8 cellular contexts compared by ENCODE assay signal in genomic region chr16:23504453-23505179, GRCh38. TPM values are rescaled to one million over a fixed set of nuclear protein-coding genes. Genes with fewer than 3 reads are reported as not detected.
A peak's percentile ranks its signal among the peaks of the same experiment; 100 is the strongest.
DNase-seq lines count a peak whose midpoint lies in the region; ATAC-seq and TF ChIP-seq lines count a peak whose summit lies in the region.

No MANE protein-coding gene starts in this region.

- CTCF ChIA-PET in activated CD4-positive, alpha-beta T cell treated with anti-CD3 and anti-CD28 coated beads for 36 hours (lab: Charles Lee), result interaction anchor here (1.4 to 1.5 kb wide), 2 partner anchors 32 to 92 kb away, joined by 3 to 5 read pairs; no protein-coding TSS in a partner anchor

- intact Hi-C loops in activated CD4-positive, alpha-beta T cell treated with anti-CD3 and anti-CD28 coated beads for 36 hours (cut with DNase I, micrococcal nuclease), result loop anchor here (1.0 to 2.0 kb wide), 7 partner anchors 52 to 365 kb away; partner anchors contain the start of genes EARS2 (in 2 of the 2), UBFD1 (in 2 of the 2), NDUFAB1 (in 1 of the 2) and PLK1 (in 1 of the 2)

- peak overlapping the region; percentile 26 for H3K4me3 Mint-ChIP-seq in activated CD4-positive, alpha-beta T cell treated with anti-CD3 and anti-CD28 coated beads for 36 hours
- H3K4me3 Mint-ChIP-seq in chondrocyte (ENCODE audit: unreplicated experiment), result peak overlapping the region; percentile 22

- peaks cover 77% of the 10 kb centered on the region for H3K4me1 Mint-ChIP-seq in activated CD4-positive, alpha-beta T cell treated with anti-CD3 and anti-CD28 coated beads for 36 hours
- H3K4me1 Mint-ChIP-seq in chondrocyte (ENCODE audit: low read depth), result peaks cover 50% of the 10 kb centered on the region

- ATAC-seq in GM21619 (IDR thresholded peaks at IDR 0.05; ENCODE audit: unreplicated experiment), result peak; percentile 69
- ATAC-seq in activated CD4-positive, alpha-beta T cell treated with anti-CD3 and anti-CD28 coated beads for 36 hours, result peak; percentile 94

- H3K36me3 Mint-ChIP-seq in activated CD4-positive, alpha-beta T cell treated with anti-CD3 and anti-CD28 coated beads for 36 hours (ENCODE audit: low read depth), result peaks cover 30% of the 10 kb centered on the region
- no peaks in the 10 kb centered on the region for H3K36me3 Mint-ChIP-seq in chondrocyte (ENCODE audit: low read depth)

- TF ChIP-seq CTCF in chondrocyte (IDR thresholded peaks at IDR 0.05), result peak; percentile 54

- DNase-seq in DMS79 (lab: John Stamatoyannopoulos, UW) (peak; percentile 6), LHCN-M2 (ENCODE audit: low read depth) (peak; percentile 99), chondrocyte (ENCODE audit: low spot score) (no peak), midbrain (lab: John Stamatoyannopoulos, UW) (peak; percentile 20), HuH-7.5 (ENCODE audit: low spot score) (no peak)
- peak; percentile 92 for DNase-seq in activated CD4-positive, alpha-beta T cell treated with anti-CD3 and anti-CD28 coated beads for 36 hours
- peak; percentile 87 for DNase-seq in stimulated activated CD8-positive, alpha-beta memory T cell treated with anti-CD3 and anti-CD28 coated beads, Interleukin-4, amount 100 ng/mL, for 48 hours

- H3K27ac Mint-ChIP-seq in activated CD4-positive, alpha-beta T cell treated with anti-CD3 and anti-CD28 coated beads for 36 hours, result peak overlapping the region; percentile 83
- peak overlapping the region; percentile 97 for H3K27ac Mint-ChIP-seq in chondrocyte (ENCODE audit: unreplicated experiment)

- POLR2A ChIA-PET in activated CD4-positive, alpha-beta T cell treated with anti-CD3 and anti-CD28 coated beads for 36 hours (lab: Charles Lee), result interaction anchor here (0.7 to 1.3 kb wide), 3 partner anchors 22 to 52 kb away, joined by 3 to 5 read pairs (median 5); partner anchors contain the start of genes EARS2 and UBFD1

- H3K27me3 Mint-ChIP-seq in activated CD4-positive, alpha-beta T cell treated with anti-CD3 and anti-CD28 coated beads for 36 hours, result no peaks in the 10 kb centered on the region
- H3K27me3 Mint-ChIP-seq in chondrocyte (ENCODE audit: low read depth), result no peaks in the 10 kb centered on the region

- no peaks in the 10 kb centered on the region for H3K9me3 Mint-ChIP-seq in activated CD4-positive, alpha-beta T cell treated with anti-CD3 and anti-CD28 coated beads for 36 hours (ENCODE audit: low read depth)
- no peaks in the 10 kb centered on the region for H3K9me3 Mint-ChIP-seq in chondrocyte (ENCODE audit: low read depth)

RNA-seq across cellular contexts. Expression of gene GGA2, which starts 5.7 kb away (rescaled TPM):
- 32.1 and 34.2 TPM in 2 replicates for total RNA-seq in LHCN-M2 (2014; rRNA removed)
- polyA plus RNA-seq in LHCN-M2 (2012), result 25.0 TPM
- total RNA-seq in activated CD4-positive, alpha-beta T cell treated with anti-CD3 and anti-CD28 coated beads for 36 hours, result 100 to 1,000 TPM in 1 of 2 experiments, 10 to 100 TPM in 1; 86.7 to 114 TPM
- 37.2 to 43.0 TPM (median 40.4 TPM) in 3 replicates for total RNA-seq in chondrocyte

RNA-seq across cellular contexts. Expression of gene COG7, which starts 51.6 kb away (rescaled TPM):
- total RNA-seq in LHCN-M2 (2014; rRNA removed), result 12.2 and 12.5 TPM in 2 replicates
- 10.0 TPM for polyA plus RNA-seq in LHCN-M2 (2012)
- total RNA-seq in activated CD4-positive, alpha-beta T cell treated with anti-CD3 and anti-CD28 coated beads for 36 hours, result 10 to 100 TPM; 18.1 to 19.9 TPM
- 17.7 to 27.5 TPM (median 19.6 TPM) in 3 replicates for total RNA-seq in chondrocyte

RNA-seq across cellular contexts. Expression of gene EARS2, which starts 52.5 kb away (rescaled TPM):
- total RNA-seq in LHCN-M2 (2014; rRNA removed) (28.8 and 31.4 TPM in 2 replicates), chondrocyte (13.3 to 21.4 TPM (median 13.9 TPM) in 3 replicates)
- polyA plus RNA-seq in LHCN-M2 (2012), result 13.8 TPM
- 10 to 100 TPM; 26.6 to 31.9 TPM for total RNA-seq in activated CD4-positive, alpha-beta T cell treated with anti-CD3 and anti-CD28 coated beads for 36 hours

RNA-seq across cellular contexts. Expression of gene UBFD1, which starts 52.9 kb away (rescaled TPM):
- total RNA-seq in LHCN-M2 (2014; rRNA removed) (156 and 172 TPM in 2 replicates), chondrocyte (103 to 107 TPM (median 105 TPM) in 3 replicates)
- 32.8 TPM for polyA plus RNA-seq in LHCN-M2 (2012)
- 10 to 100 TPM; 56.8 to 57.2 TPM for total RNA-seq in activated CD4-positive, alpha-beta T cell treated with anti-CD3 and anti-CD28 coated beads for 36 hours

Comparison
In these comparisons a context has a peak if more than half of its experiments do, and no peak if none do; other contexts are left out.
1. DNase-seq: peak in DMS79 (single experiment), LHCN-M2 (single experiment), activated CD4-positive, alpha-beta T cell treated with anti-CD3 and anti-CD28 coated beads for 36 hours (single experiment), midbrain (single experiment) and stimulated activated CD8-positive, alpha-beta memory T cell treated with anti-CD3 and anti-CD28 coated beads, Interleukin-4, amount 100 ng/mL, for 48 hours (single experiment); none in chondrocyte (single experiment) and HuH-7.5 (single experiment).